In the genomic region with DNA sequence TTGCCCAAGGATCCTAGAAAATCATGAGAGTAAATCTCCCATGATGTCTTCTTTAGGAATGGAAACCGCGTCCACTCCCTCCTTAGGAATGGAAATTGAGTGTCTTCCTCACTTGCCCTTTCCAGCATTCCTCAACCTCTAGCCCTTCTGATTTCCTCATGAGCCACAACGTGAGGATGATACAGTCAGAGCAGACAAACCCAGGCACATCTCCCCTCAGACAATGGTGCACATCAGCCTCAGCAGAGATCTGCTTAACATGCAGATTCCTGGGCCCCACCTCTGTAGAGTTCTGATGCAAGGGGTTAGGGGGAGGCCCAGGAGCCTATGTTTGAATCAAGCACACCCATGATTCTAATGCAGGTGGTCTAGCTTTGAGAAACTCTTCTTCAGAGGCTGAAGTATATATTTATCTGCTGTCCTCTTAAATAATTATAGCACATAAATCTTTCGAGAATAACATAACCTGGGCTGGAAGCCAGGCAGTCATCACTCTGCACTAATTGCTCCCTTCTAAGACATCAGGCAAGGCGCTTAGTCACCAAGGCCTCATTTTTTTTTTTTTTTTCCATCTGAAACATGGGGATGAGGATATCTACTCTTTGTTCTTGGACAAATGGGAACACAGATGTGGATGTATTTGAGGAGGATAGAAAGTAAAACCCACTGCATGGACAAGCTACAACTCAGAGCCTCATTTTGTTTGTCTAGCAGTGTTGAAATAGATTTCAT, we compare ENCODE assay signal across 10 cellular contexts.
DNase-seq lines count a peak whose midpoint lies in the region; ATAC-seq and TF ChIP-seq lines count a peak whose summit lies in the region.
"Had no signal": no experiment of that assay in that cellular context is flagged by ENCODE, and none has a peak within 500 bp of the region (broad histone marks: within the 10 kb centered on the region; RNA-seq: fewer than 3 reads in every experiment).

No MANE protein-coding gene starts in this region.

- H3K27ac ChIP-seq in SJSA1 (0 out of 2 replicates have a peak overlapping the region, but pooled peaks have one; percentile 14), aorta (ENCODE audit: low read depth in 1 of 2, low read length in 2 of 2) (no peak overlapping the region), Peyer's patch (peak overlapping the region in 1 of 4 donors; percentile 8)

- intact Hi-C loops in aorta (cut with DNase I): no loop called here

- no peaks in the 10 kb centered on the region for H3K9me3 Mint-ChIP-seq in type B pancreatic cell
- H3K9me3 Mint-ChIP-seq: activated T-cell treated with anti-CD3 and anti-CD28 coated beads, Interleukin-2, amount 50 U/mL, for 24 hours had no signal

- no peak for TF ChIP-seq POLR2A in Peyer's patch (IDR thresholded peaks at IDR 0.05)

- peak overlapping the region; percentile 84 for H3K27ac Mint-ChIP-seq in type B pancreatic cell
- H3K27ac Mint-ChIP-seq: activated T-cell treated with anti-CD3 and anti-CD28 coated beads, Interleukin-2, amount 50 U/mL, for 24 hours had no signal

- peaks cover 23% of the 10 kb centered on the region for H3K4me1 ChIP-seq in SJSA1 (replicated peaks)
- no peaks in the 10 kb centered on the region for H3K4me1 ChIP-seq in aorta (ENCODE audit: control insufficient read depth in 1 of 2, insufficient read depth in 2 of 2, low read length in 2 of 2)
- no peaks in the 10 kb centered on the region for H3K4me1 ChIP-seq in Peyer's patch

- 75 to 77% methylated on average over 5 of the region's 5 CpGs for WGBS in aorta, 2 donors

- H3K36me3 ChIP-seq in SJSA1 (peaks cover 73% of the 10 kb centered on the region), aorta (ENCODE audit: control insufficient read depth in 1 of 2, insufficient read depth in 2 of 2, low read length in 1 of 2) (peaks cover 0 to 4% of the 10 kb centered on the region in 2 donors), Peyer's patch (peaks cover 0 to 8% (median 0%) of the 10 kb centered on the region in 3 donors)

- peaks cover 11% of the 10 kb centered on the region for H3K4me1 Mint-ChIP-seq in type B pancreatic cell (ENCODE audit: unreplicated experiment)

- no peak for TF ChIP-seq CTCF in type B pancreatic cell (conservative IDR thresholded peaks at IDR 0.05)
- no peak for TF ChIP-seq CTCF in Peyer's patch (IDR thresholded peaks at IDR 0.05)

- peaks cover 12% of the 10 kb centered on the region for H3K27me3 Mint-ChIP-seq in type B pancreatic cell

- peak; percentile 69 for DNase-seq in NCI-H82 (lab: John Stamatoyannopoulos, UW)
- DNase-seq in NCI-H82 treated with DMSO at 0.1 percent for 48 hours (lab: John Stamatoyannopoulos, UW; ENCODE audit: unreplicated experiment): no peak
- peak in 1 of 2 experiments; percentile 44 for DNase-seq in SJSA1 (ENCODE audit: low read depth in 1 of 2, low spot score in 2 of 2)
- DNase-seq in foreskin melanocyte: peak; percentile 51
- DNase-seq in type B pancreatic cell (ENCODE audit: extremely low spot score, unreplicated experiment): no peak
- no peak for DNase-seq in aorta
- DNase-seq in Peyer's patch: no peak
- DNase-seq in activated effector memory CD4-positive, alpha-beta T cell treated with anti-CD3 and anti-CD28 coated beads, Interleukin-2, amount 50 U/mL, for 16 hours: no peak
- DNase-seq: activated T-cell treated with anti-CD3 and anti-CD28 coated beads, Interleukin-2, amount 50 U/mL, for 24 hours had no signal

- H3K4me3 Mint-ChIP-seq in type B pancreatic cell: peak overlapping the region; percentile 7
- H3K4me3 Mint-ChIP-seq: activated T-cell treated with anti-CD3 and anti-CD28 coated beads, Interleukin-2, amount 50 U/mL, for 24 hours had no signal

- H3K9me3 ChIP-seq in SJSA1 (replicated peaks): no peaks in the 10 kb centered on the region; the same call in 1 of the 2 replicates
- H3K9me3 ChIP-seq in aorta (ENCODE audit: control insufficient read depth, low read length): no peaks in the 10 kb centered on the region
- no peaks in the 10 kb centered on the region for H3K9me3 ChIP-seq in Peyer's patch
- H3K9me3 ChIP-seq: tibial nerve had no signal

- H3K36me3 Mint-ChIP-seq in type B pancreatic cell: peaks cover 39% of the 10 kb centered on the region

- no peaks in the 10 kb centered on the region for H3K27me3 ChIP-seq in SJSA1 (replicated peaks)
- H3K27me3 ChIP-seq in aorta (ENCODE audit: control insufficient read depth in 1 of 2, insufficient read depth in 2 of 2, low read length in 1 of 2): no peaks in the 10 kb centered on the region
- H3K27me3 ChIP-seq in Peyer's patch: no peaks in the 10 kb centered on the region
- H3K27me3 ChIP-seq: tibial nerve had no signal

- no peak overlapping the region for H3K4me3 ChIP-seq in SJSA1
- H3K4me3 ChIP-seq in aorta (ENCODE audit: low read length in 2 of 2): no peak overlapping the region
- no peak overlapping the region for H3K4me3 ChIP-seq in Peyer's patch
- H3K4me3 ChIP-seq: tibial nerve had no signal

- ATAC-seq in aorta (ENCODE audit: low FRiP score): no peak

Comparison
In these comparisons a context has a peak if more than half of its experiments do, and no peak if none do; other contexts are left out.
1. DNase-seq: peak in NCI-H82 (single experiment) and foreskin melanocyte (single experiment); none in NCI-H82 treated with DMSO at 0.1 percent for 48 hours (single experiment), type B pancreatic cell (single experiment), aorta (0 of 2), Peyer's patch (0 of 3) and activated effector memory CD4-positive, alpha-beta T cell treated with anti-CD3 and anti-CD28 coated beads, Interleukin-2, amount 50 U/mL, for 16 hours (single experiment).